ENCODE assay signal across 11 cellular contexts in the genomic region with DNA sequence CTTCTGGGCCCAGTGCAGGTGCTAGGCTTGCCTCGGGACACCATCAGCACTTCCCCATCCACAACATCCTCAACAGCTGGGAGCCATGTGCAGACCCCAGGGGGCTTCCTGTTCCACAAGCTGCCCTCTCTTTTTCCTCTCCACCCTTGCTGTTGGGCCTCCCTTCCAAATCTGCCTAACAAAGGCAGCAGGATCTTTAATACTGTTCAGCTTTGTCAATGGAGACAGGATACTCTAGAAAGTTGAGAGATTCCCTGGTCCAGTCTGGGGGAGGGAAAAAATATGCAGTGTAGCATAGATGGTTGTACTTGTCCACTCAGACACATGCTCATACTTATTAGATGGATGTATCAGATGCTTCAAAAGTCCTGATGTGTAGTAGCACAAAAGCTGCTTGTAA. TPM values are rescaled to one million over a fixed set of nuclear protein-coding genes. Genes with fewer than 3 reads are reported as not detected.
A peak's percentile ranks its signal among the peaks of the same experiment; 100 is the strongest.
DNase-seq lines count a peak whose midpoint lies in the region; ATAC-seq and TF ChIP-seq lines count a peak whose summit lies in the region.
"Not testable (repeated sequence)": the region's sequence is repeated elsewhere in the genome, so short reads cannot be mapped to it uniquely, and the experiment has no call there.
"Had no signal": no experiment of that assay in that cellular context is flagged by ENCODE, and none has a peak within 500 bp of the region (broad histone marks: within the 10 kb centered on the region; RNA-seq: fewer than 3 reads in every experiment).

No MANE protein-coding gene starts in this region.

- peak overlapping the region; percentile 81; the same call in 1 of the 2 replicates for H3K27ac ChIP-seq in GM23338 (ENCODE audit: low read depth)
- peak overlapping the region; percentile 74; the same call in 1 of the 2 replicates for H3K27ac ChIP-seq in HUES64 (ENCODE audit: low read depth, low read length)

- H3K79me2 ChIP-seq in GM23338 (replicated peaks; ENCODE audit: insufficient read depth): not testable (repeated sequence)

- H3K9me3 Mint-ChIP-seq in GM23338; osteocyte (ENCODE audit: unreplicated experiment): not testable (repeated sequence)

- WGBS in HUES64: 0% methylated on average over 1 of the region's 1 CpG

- H3K4me2 ChIP-seq in GM23338: not testable (repeated sequence)

- not testable (repeated sequence) for H3K27me3 ChIP-seq in GM23338 (ENCODE audit: insufficient read depth); HUES64 (ENCODE audit: insufficient read depth, low read length)

- peak overlapping the region; percentile 44; the same call in 1 of the 2 replicates for H3K9ac ChIP-seq in HUES64 (ENCODE audit: low read depth, low read length)

- not testable (repeated sequence) for H3K9me3 ChIP-seq in HUES64 (ENCODE audit: insufficient read depth, low read depth, low read length)

- H2AFZ ChIP-seq in GM23338: not testable (repeated sequence)

- not testable (repeated sequence) for H3K36me3 ChIP-seq in GM23338 (ENCODE audit: insufficient read depth); HUES64 (ENCODE audit: insufficient read depth, low read length)

- H3K36me3 Mint-ChIP-seq in GM23338 (ENCODE audit: low read depth); osteocyte (ENCODE audit: unreplicated experiment): not testable (repeated sequence)

- not testable (repeated sequence) for ATAC-seq in GM23338

- peak overlapping the region; percentile 45; the same call in 1 of the 3 replicates for H3K4me3 Mint-ChIP-seq in GM23338
- not testable (repeated sequence) for H3K4me3 Mint-ChIP-seq in osteocyte (ENCODE audit: unreplicated experiment)

- in situ Hi-C loops in SK-MEL-5 (cut with HindIII; ENCODE audit: low pct_unique_long_range_greater_than_20kb, low sequenced_read_pairs): not testable (repeated sequence)

- not testable (repeated sequence) for H3K4me1 ChIP-seq in GM23338 (ENCODE audit: insufficient read depth); HUES64 (ENCODE audit: insufficient read depth, low read length)

- H3K27me3 Mint-ChIP-seq in GM23338 (ENCODE audit: insufficient read depth, low read depth, poor library complexity); osteocyte (ENCODE audit: unreplicated experiment): not testable (repeated sequence)

- H3K27ac Mint-ChIP-seq in GM23338: peak overlapping the region; percentile 93
- H3K27ac Mint-ChIP-seq in osteocyte (ENCODE audit: unreplicated experiment): not testable (repeated sequence)

- H3K4me3 ChIP-seq in GM23338; HUES64 (ENCODE audit: low read length); choroid plexus epithelial cell (ENCODE audit: low read depth, low read length): not testable (repeated sequence)

- not testable (repeated sequence) for H3F3A ChIP-seq in GM23338 (replicated peaks; ENCODE audit: low read depth)

- H4K20me1 ChIP-seq in GM23338 (replicated peaks; ENCODE audit: insufficient read depth): not testable (repeated sequence)

- peak; percentile 61 for DNase-seq in GM23338 (ENCODE audit: low spot score)
- DNase-seq in SK-MEL-5 (ENCODE audit: low read depth, low spot score): peak; percentile 24
- DNase-seq in choroid plexus epithelial cell (ENCODE audit: low read depth): peak; percentile 8
- peak; percentile 54 for DNase-seq in foreskin melanocyte
- DNase-seq in iPS DF 4.7 (ENCODE audit: extremely low read depth, low spot score): peak; percentile 30
- peak; percentile 46 for DNase-seq in osteocyte (ENCODE audit: extremely low spot score, unreplicated experiment)

- H3K4me1 Mint-ChIP-seq in GM23338; osteocyte (ENCODE audit: unreplicated experiment): not testable (repeated sequence)

- H3K9me2 ChIP-seq in GM23338 (ENCODE audit: insufficient read depth): not testable (repeated sequence)

- TF ChIP-seq CTCF in GM23338 (conservative IDR thresholded peaks at IDR 0.05; ENCODE audit: low read depth in 2 of 2); choroid plexus epithelial cell (conservative IDR thresholded peaks at IDR 0.05; ENCODE audit: low read depth, low read length); osteocyte (IDR thresholded peaks at IDR 0.05): not testable (repeated sequence)

TF ChIP-seq in GM23338, 12 proteins besides CTCF, POLR2A, EP300 and RAD21 (continues in another document):
- TF ChIP-seq, protein P1, sequence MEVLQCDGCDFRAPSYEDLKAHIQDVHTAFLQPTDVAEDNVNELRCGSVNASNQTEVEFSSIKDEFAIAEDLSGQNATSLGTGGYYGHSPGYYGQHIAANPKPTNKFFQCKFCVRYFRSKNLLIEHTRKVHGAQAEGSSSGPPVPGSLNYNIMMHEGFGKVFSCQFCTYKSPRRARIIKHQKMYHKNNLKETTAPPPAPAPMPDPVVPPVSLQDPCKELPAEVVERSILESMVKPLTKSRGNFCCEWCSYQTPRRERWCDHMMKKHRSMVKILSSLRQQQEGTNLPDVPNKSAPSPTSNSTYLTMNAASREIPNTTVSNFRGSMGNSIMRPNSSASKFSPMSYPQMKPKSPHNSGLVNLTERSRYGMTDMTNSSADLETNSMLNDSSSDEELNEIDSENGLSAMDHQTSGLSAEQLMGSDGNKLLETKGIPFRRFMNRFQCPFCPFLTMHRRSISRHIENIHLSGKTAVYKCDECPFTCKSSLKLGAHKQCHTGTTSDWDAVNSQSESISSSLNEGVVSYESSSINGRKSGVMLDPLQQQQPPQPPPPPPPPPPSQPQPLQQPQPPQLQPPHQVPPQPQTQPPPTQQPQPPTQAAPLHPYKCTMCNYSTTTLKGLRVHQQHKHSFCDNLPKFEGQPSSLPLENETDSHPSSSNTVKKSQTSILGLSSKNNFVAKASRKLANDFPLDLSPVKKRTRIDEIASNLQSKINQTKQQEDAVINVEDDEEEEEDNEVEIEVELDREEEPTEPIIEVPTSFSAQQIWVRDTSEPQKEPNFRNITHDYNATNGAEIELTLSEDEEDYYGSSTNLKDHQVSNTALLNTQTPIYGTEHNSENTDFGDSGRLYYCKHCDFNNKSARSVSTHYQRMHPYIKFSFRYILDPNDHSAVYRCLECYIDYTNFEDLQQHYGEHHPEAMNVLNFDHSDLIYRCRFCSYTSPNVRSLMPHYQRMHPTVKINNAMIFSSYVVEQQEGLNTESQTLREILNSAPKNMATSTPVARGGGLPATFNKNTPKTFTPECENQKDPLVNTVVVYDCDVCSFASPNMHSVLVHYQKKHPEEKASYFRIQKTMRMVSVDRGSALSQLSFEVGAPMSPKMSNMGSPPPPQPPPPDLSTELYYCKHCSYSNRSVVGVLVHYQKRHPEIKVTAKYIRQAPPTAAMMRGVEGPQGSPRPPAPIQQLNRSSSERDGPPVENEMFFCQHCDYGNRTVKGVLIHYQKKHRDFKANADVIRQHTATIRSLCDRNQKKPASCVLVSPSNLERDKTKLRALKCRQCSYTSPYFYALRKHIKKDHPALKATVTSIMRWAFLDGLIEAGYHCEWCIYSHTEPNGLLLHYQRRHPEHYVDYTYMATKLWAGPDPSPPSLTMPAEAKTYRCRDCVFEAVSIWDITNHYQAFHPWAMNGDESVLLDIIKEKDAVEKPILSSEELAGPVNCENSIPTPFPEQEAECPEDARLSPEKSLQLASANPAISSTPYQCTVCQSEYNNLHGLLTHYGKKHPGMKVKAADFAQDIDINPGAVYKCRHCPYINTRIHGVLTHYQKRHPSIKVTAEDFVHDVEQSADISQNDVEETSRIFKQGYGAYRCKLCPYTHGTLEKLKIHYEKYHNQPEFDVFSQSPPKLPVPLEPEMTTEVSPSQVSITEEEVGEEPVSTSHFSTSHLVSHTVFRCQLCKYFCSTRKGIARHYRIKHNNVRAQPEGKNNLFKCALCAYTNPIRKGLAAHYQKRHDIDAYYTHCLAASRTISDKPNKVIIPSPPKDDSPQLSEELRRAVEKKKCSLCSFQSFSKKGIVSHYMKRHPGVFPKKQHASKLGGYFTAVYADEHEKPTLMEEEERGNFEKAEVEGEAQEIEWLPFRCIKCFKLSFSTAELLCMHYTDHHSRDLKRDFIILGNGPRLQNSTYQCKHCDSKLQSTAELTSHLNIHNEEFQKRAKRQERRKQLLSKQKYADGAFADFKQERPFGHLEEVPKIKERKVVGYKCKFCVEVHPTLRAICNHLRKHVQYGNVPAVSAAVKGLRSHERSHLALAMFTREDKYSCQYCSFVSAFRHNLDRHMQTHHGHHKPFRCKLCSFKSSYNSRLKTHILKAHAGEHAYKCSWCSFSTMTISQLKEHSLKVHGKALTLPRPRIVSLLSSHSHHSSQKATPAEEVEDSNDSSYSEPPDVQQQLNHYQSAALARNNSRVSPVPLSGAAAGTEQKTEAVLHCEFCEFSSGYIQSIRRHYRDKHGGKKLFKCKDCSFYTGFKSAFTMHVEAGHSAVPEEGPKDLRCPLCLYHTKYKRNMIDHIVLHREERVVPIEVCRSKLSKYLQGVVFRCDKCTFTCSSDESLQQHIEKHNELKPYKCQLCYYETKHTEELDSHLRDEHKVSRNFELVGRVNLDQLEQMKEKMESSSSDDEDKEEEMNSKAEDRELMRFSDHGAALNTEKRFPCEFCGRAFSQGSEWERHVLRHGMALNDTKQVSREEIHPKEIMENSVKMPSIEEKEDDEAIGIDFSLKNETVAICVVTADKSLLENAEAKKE (CRISPR knock-in tag; IDR thresholded peaks at IDR 0.05): 0 out of 2 replicates have a peak, but pooled peaks have one; percentile 42

RNA-seq across cellular contexts. Expression of gene GOLGA6D, which starts 4.1 kb away (rescaled TPM):
- 1.0 and 2.1 TPM in 2 replicates for total RNA-seq in GM23338 (2014; rRNA removed; shearing (Covaris generic))
- 0.71 and 0.99 TPM in 2 replicates for polyA plus RNA-seq in GM23338 (2016; fragmentation: Nextera tagmentation; extraction: Ambion mirVana)
- 0.50 TPM for polyA plus RNA-seq in HUES64 (2013, experiment 1 of 2)
- polyA plus RNA-seq in HUES64 (2013, experiment 2 of 2): 0.89 TPM
- total RNA-seq in SK-MEL-5 (2014; rRNA removed; shearing (Covaris generic)): not detected in 2 replicates
- 0.04 and 0.09 TPM in 2 replicates for polyA plus RNA-seq in SK-MEL-5 (2015; cell fraction: cytosol; rRNA removed)
- polyA plus RNA-seq in SK-MEL-5 (2015; cell fraction: nucleus; rRNA removed): not detected in 2 replicates
- not detected in 2 replicates for total RNA-seq in osteocyte
- total RNA-seq: CD4-positive, CD25-positive, alpha-beta regulatory T cell; HepG2 had no signal
- polyA plus RNA-seq: BJ; CD4-positive, CD25-positive, alpha-beta regulatory T cell had no signal

RNA-seq across cellular contexts. Expression of gene GOLGA6C, which starts 20.4 kb away (rescaled TPM):
- 0.70 and 1.3 TPM in 2 replicates for total RNA-seq in GM23338 (2014; rRNA removed; shearing (Covaris generic))
- polyA plus RNA-seq in GM23338 (2016; fragmentation: Nextera tagmentation; extraction: Ambion mirVana): 0.34 TPM in 1 of 2 replicates, not detected in the other
- not detected for polyA plus RNA-seq in HUES64 (2013, experiment 1 of 2)
- 0.19 TPM for polyA plus RNA-seq in HUES64 (2013, experiment 2 of 2)
- total RNA-seq in SK-MEL-5 (2014; rRNA removed; shearing (Covaris generic)): not detected in 2 replicates
- polyA plus RNA-seq in SK-MEL-5 (2015; cell fraction: cytosol; rRNA removed): not detected in 2 replicates
- polyA plus RNA-seq in SK-MEL-5 (2015; cell fraction: nucleus; rRNA removed): not detected in 2 replicates
- not detected in 2 replicates for total RNA-seq in osteocyte
- total RNA-seq: CD4-positive, CD25-positive, alpha-beta regulatory T cell; HepG2 had no signal
- polyA plus RNA-seq: A549; BJ; CD4-positive, CD25-positive, alpha-beta regulatory T cell; HepG2 had no signal

RNA-seq across cellular contexts. Expression of gene COMMD4, which starts 57.4 kb away (rescaled TPM):
- 131 and 166 TPM in 2 replicates for total RNA-seq in GM23338 (2014; rRNA removed; shearing (Covaris generic))
- polyA plus RNA-seq in GM23338 (2016; fragmentation: Nextera tagmentation; extraction: Ambion mirVana): 128 and 131 TPM in 2 replicates
- polyA plus RNA-seq in HUES64 (2013, experiment 1 of 2): 104 TPM
- 94.5 TPM for polyA plus RNA-seq in HUES64 (2013, experiment 2 of 2)
- 115 and 149 TPM in 2 replicates for total RNA-seq in SK-MEL-5 (2014; rRNA removed; shearing (Covaris generic))
- 157 and 202 TPM in 2 replicates for polyA plus RNA-seq in SK-MEL-5 (2015; cell fraction: cytosol; rRNA removed)
- polyA plus RNA-seq in SK-MEL-5 (2015; cell fraction: nucleus; rRNA removed): 480 and 561 TPM in 2 replicates
- 96.6 and 99.0 TPM in 2 replicates for total RNA-seq in osteocyte

Comparison
In these comparisons a context has a peak if more than half of its experiments do, and no peak if none do; other contexts are left out.
1. DNase-seq: peak in every context shown above with its lines; median percentile 61 in GM23338; 54 in foreskin melanocyte; 46 in osteocyte; 30 in iPS DF 4.7; 24 in SK-MEL-5; 8 in choroid plexus epithelial cell.